2 cellular contexts compared by ENCODE assay signal in genomic region chr1:52845119-52845518, GRCh38.
TF ChIP-seq lines count a peak whose summit lies in the region.
"Not testable (repeated sequence)": the region's sequence is repeated elsewhere in the genome, so short reads cannot be mapped to it uniquely, and the experiment has no call there.

No MANE protein-coding gene starts in this region.

TF ChIP-seq in HEK293, 187 proteins besides CTCF, POLR2A, EP300 and RAD21 (continued from another document):
- 0 out of 2 replicates have a peak, but pooled peaks have one; percentile 50 for TF ChIP-seq PRDM10 (tag by site-specific recombination; IDR thresholded peaks at IDR 0.05)

TF ChIP-seq in K562, 482 proteins besides CTCF, POLR2A, EP300 and RAD21 (continued from another document):
- peak; percentile 70 for TF ChIP-seq PRDM10 (IDR thresholded peaks at IDR 0.05; ENCODE audit: partially characterized antibody)
- TF ChIP-seq, protein P1, sequence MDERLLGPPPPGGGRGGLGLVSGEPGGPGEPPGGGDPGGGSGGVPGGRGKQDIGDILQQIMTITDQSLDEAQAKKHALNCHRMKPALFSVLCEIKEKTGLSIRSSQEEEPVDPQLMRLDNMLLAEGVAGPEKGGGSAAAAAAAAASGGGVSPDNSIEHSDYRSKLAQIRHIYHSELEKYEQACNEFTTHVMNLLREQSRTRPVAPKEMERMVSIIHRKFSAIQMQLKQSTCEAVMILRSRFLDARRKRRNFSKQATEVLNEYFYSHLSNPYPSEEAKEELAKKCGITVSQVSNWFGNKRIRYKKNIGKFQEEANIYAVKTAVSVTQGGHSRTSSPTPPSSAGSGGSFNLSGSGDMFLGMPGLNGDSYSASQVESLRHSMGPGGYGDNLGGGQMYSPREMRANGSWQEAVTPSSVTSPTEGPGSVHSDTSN (CRISPR knock-in tag; IDR thresholded peaks at IDR 0.05; ENCODE audit: low read depth): not testable (repeated sequence)
- TF ChIP-seq, protein P1 (tag; conservative IDR thresholded peaks at IDR 0.05; ENCODE audit: low read depth): peak; percentile 57
- 0 out of 2 replicates have a peak, but pooled peaks have one; percentile 23 for TF ChIP-seq HLTF (IDR thresholded peaks at IDR 0.05)
- TF ChIP-seq, protein P2, sequence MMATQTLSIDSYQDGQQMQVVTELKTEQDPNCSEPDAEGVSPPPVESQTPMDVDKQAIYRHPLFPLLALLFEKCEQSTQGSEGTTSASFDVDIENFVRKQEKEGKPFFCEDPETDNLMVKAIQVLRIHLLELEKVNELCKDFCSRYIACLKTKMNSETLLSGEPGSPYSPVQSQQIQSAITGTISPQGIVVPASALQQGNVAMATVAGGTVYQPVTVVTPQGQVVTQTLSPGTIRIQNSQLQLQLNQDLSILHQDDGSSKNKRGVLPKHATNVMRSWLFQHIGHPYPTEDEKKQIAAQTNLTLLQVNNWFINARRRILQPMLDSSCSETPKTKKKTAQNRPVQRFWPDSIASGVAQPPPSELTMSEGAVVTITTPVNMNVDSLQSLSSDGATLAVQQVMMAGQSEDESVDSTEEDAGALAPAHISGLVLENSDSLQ (IDR thresholded peaks at IDR 0.05): peak; percentile 94
- 0 out of 2 replicates have a peak, but pooled peaks have one; percentile 47 for TF ChIP-seq LEF1 (IDR thresholded peaks at IDR 0.05)
- TF ChIP-seq C11orf30 (IDR thresholded peaks at IDR 0.05; ENCODE audit: low read depth): peak; percentile 24; the same call in 1 of the 2 replicates
- peak; percentile 17; the same call in 1 of the 2 replicates for TF ChIP-seq TEAD4 (IDR thresholded peaks at IDR 0.05; ENCODE audit: low read length)
- TF ChIP-seq TEAD4 (CRISPR knock-in tag; IDR thresholded peaks at IDR 0.05; ENCODE audit: borderline replicate concordance): not testable (repeated sequence)
- TF ChIP-seq BCOR (IDR thresholded peaks at IDR 0.05): peak; percentile 62
- TF ChIP-seq L3MBTL2 (IDR thresholded peaks at IDR 0.05): 0 out of 2 replicates have a peak, but pooled peaks have one; percentile 11
- peak; percentile 48; the same call in 1 of the 2 replicates for TF ChIP-seq HDGF (IDR thresholded peaks at IDR 0.05)
- TF ChIP-seq SMARCE1 (IDR thresholded peaks at IDR 0.05): peak; percentile 38; the same call in 1 of the 2 replicates
- peak; percentile 52 for TF ChIP-seq ZNF316 (IDR thresholded peaks at IDR 0.05)
- peak; percentile 51; the same call in 1 of the 2 replicates for TF ChIP-seq SMARCA4 (IDR thresholded peaks at IDR 0.05)
- TF ChIP-seq, protein P3, sequence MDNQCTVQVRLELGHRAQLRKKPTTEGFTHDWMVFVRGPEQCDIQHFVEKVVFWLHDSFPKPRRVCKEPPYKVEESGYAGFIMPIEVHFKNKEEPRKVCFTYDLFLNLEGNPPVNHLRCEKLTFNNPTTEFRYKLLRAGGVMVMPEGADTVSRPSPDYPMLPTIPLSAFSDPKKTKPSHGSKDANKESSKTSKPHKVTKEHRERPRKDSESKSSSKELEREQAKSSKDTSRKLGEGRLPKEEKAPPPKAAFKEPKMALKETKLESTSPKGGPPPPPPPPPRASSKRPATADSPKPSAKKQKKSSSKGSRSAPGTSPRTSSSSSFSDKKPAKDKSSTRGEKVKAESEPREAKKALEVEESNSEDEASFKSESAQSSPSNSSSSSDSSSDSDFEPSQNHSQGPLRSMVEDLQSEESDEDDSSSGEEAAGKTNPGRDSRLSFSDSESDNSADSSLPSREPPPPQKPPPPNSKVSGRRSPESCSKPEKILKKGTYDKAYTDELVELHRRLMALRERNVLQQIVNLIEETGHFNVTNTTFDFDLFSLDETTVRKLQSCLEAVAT (IDR thresholded peaks at IDR 0.05): peak; percentile 52 to 62; a peak in 1 of 4 replicates
- 0 out of 2 replicates have a peak, but pooled peaks have one; percentile 40 for TF ChIP-seq DPF2 (IDR thresholded peaks at IDR 0.05)
- peak; percentile 85 for TF ChIP-seq ZNF384 (IDR thresholded peaks at IDR 0.05; ENCODE audit: low read depth, low read length)
- TF ChIP-seq MEIS2 (IDR thresholded peaks at IDR 0.05; ENCODE audit: partially characterized antibody): peak; percentile 20
- TF ChIP-seq FOXK2 (conservative IDR thresholded peaks at IDR 0.05 in 1 of 2, IDR thresholded peaks at IDR 0.05 in 1 of 2; ENCODE audit: low read depth in 2 of 2): peak in 1 of 2 experiments; percentile 51; a peak in 2 of 4 replicates
- TF ChIP-seq EHMT2 (IDR thresholded peaks at IDR 0.05): 0 out of 2 replicates have a peak, but pooled peaks have one; percentile 24
- TF ChIP-seq ELF4 (CRISPR knock-in tag; IDR thresholded peaks at IDR 0.05): 0 out of 2 replicates have a peak, but pooled peaks have one; percentile 17
- TF ChIP-seq KDM1A (IDR thresholded peaks at IDR 0.05): peak in 1 of 2 experiments; percentile 35; a peak in 1 of 4 replicates
